1 cellular context compared by ENCODE assay signal in genomic region chr11:125990244-125990643, GRCh38.
TF ChIP-seq lines count a peak whose summit lies in the region.

No MANE protein-coding gene starts in this region.

TF ChIP-seq in IMR-90, 13 proteins besides CTCF, POLR2A, EP300 and RAD21 (continued from another document):
- no peak for TF ChIP-seq RCOR1 (IDR thresholded peaks at IDR 0.05; ENCODE audit: insufficient replicate concordance, low read length)
- no peak for TF ChIP-seq MAZ (IDR thresholded peaks at IDR 0.05; ENCODE audit: borderline replicate concordance, low read depth, low read length)
